ENCODE assay signal across 22 cellular contexts in the genomic region with DNA sequence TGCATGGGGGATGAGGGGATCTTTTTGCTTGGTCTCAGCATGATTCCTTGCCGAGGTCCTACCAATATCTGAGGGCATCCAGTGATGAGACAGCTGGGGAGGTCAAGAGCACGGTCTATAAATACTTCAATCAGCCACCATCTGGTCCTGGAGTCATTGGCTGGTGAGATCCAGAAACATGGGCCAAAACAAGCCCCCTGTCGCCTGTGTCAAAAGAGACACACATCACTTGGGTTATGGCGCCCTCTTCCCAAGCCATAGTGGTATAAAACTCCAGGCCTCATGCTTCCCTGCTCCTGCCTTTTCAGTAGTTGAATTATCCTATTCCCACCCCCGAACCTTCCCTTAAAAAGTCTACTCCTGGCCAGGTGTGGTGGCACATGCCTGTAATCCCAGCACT.
DNase-seq lines count a peak whose midpoint lies in the region; ATAC-seq and TF ChIP-seq lines count a peak whose summit lies in the region.
"Had no signal": no experiment of that assay in that cellular context is flagged by ENCODE, and none has a peak within 500 bp of the region (broad histone marks: within the 10 kb centered on the region; RNA-seq: fewer than 3 reads in every experiment).

No MANE protein-coding gene starts in this region.

- no peak for TF ChIP-seq POLR2A in NB4 (IDR thresholded peaks at IDR 0.05; ENCODE audit: extremely low read depth, insufficient read length)

- no peak overlapping the region for H3K4me3 ChIP-seq in NB4 (ENCODE audit: low read depth, low read length)
- H3K4me3 ChIP-seq: PC-9, SJSA1, suprapubic skin, vagina had no signal

- no peak for TF ChIP-seq CTCF in NB4 (IDR thresholded peaks at IDR 0.05; ENCODE audit: low read depth, low read length)

- no peak for ATAC-seq in left lobe of liver
- ATAC-seq: effector memory CD8-positive, alpha-beta T cell; left cardiac atrium had no signal

- peak; percentile 27 for DNase-seq in ELF-1 (ENCODE audit: low read depth, low spot score)
- peak; percentile 13 for DNase-seq in NB4 (ENCODE audit: low read depth)
- DNase-seq in SK-N-DZ (ENCODE audit: low spot score) = peak; percentile 17
- DNase-seq in iPS DF 4.7 (ENCODE audit: extremely low read depth, low spot score) = peak; percentile 14
- no peak for DNase-seq in left lobe of liver (ENCODE audit: low spot score)
- no peak for DNase-seq in NCI-H2196 (lab: John Stamatoyannopoulos, UW; ENCODE audit: unreplicated experiment)
- DNase-seq in activated naive CD4-positive, alpha-beta T cell treated with Interleukin-2 at 50 U/mL for 16 hours = no peak
- DNase-seq: activated CD4-positive, alpha-beta T cell treated with anti-CD3 and anti-CD28 coated beads, Interleukin-2, amount 10 ng/mL, durations not matched to agents 24 days and 14 days; COR-L47; effector memory CD8-positive, alpha-beta T cell; HFFc6; hypothalamus; Karpas-422; left cardiac atrium; midbrain; NCI-H1417; PC-9; stimulated activated CD4-positive, alpha-beta T cell treated with anti-CD3 and anti-CD28 coated beads, Interleukin-12 subunit alpha, Interleukin-12 subunit beta, amount 100 ng/mL, for 4 hours; T1000 had no signal

Comparison
In these comparisons a context has a peak if more than half of its experiments do, and no peak if none do; other contexts are left out.
1. DNase-seq: peak in ELF-1 (single experiment), NB4 (single experiment), SK-N-DZ (single experiment) and iPS DF 4.7 (single experiment); none in left lobe of liver (single experiment), NCI-H2196 (single experiment) and activated naive CD4-positive, alpha-beta T cell treated with Interleukin-2 at 50 U/mL for 16 hours (single experiment).